ENCODE assay signal across 23 cellular contexts in the genomic region with DNA sequence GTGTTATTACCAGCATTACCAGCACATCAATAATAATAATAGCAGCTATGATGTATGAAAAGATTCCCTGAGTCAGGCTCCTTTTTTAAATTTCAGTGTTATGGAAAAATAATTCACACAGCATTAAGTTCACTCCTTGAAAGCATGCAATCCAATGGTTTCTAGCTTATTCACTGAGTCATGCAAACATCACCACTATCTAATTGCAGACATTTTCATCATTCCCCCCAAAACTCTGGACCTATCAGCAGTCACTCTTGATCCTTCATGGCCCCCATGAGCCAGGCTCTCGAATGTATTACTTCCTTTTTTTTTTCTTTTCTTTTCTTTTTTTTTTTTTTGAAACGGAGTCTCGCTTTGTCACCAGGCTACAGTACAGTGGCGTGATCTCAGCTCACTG.
"Had no signal": no experiment of that assay in that cellular context is flagged by ENCODE, and none has a peak within 500 bp of the region (broad histone marks: within the 10 kb centered on the region; RNA-seq: fewer than 3 reads in every experiment).

No MANE protein-coding gene starts in this region.

- H3K27me3 Mint-ChIP-seq: activated CD4-positive, alpha-beta memory T cell treated with anti-CD3 and anti-CD28 coated beads, Interleukin-2, amount 10 ng/mL, durations not matched to agents 7 days and 5 days; activated CD4-positive, alpha-beta T cell treated with anti-CD3 and anti-CD28 coated beads for 36 hours; activated T-cell treated with anti-CD3 and anti-CD28 coated beads, Interleukin-2, amount 50 U/mL, for 24 hours; stimulated activated naive CD8-positive, alpha-beta T cell treated with anti-CD3 and anti-CD28 coated beads, Interleukin-15, amount 100 ng/mL, for 72 hours had no signal

- H3K27me3 ChIP-seq: adrenal gland, body of pancreas, right atrium auricular region, testis, upper lobe of left lung had no signal

- H3K4me3 ChIP-seq: adrenal gland, body of pancreas, left ventricle myocardium inferior, right atrium auricular region, skin epidermis, testis, upper lobe of left lung had no signal

- H3K4me1 ChIP-seq: body of pancreas, left ventricle myocardium inferior, right atrium auricular region, testis, upper lobe of left lung had no signal

- H3K9me3 Mint-ChIP-seq: natural killer cell treated with Interleukin-12 subunit alpha and Interleukin-12 subunit beta and Interleukin-15 and Interleukin-18, amount 100 ng/mL, for 72 hours had no signal

- H3K9me3 ChIP-seq: adrenal gland, body of pancreas, left ventricle myocardium inferior, right atrium auricular region, testis, upper lobe of left lung had no signal

- H3K36me3 ChIP-seq: adrenal gland, left ventricle myocardium inferior, right atrium auricular region, upper lobe of left lung had no signal

- H3K36me3 Mint-ChIP-seq: natural killer cell treated with Interleukin-12 subunit alpha and Interleukin-12 subunit beta and Interleukin-15 and Interleukin-18, amount 100 ng/mL, for 72 hours had no signal

- H3K27ac Mint-ChIP-seq: activated CD4-positive, alpha-beta memory T cell treated with anti-CD3 and anti-CD28 coated beads, Interleukin-2, amount 10 ng/mL, durations not matched to agents 7 days and 5 days; activated CD4-positive, alpha-beta T cell treated with anti-CD3 and anti-CD28 coated beads for 36 hours; activated T-cell treated with anti-CD3 and anti-CD28 coated beads, Interleukin-2, amount 50 U/mL, for 24 hours; effector memory CD8-positive, alpha-beta T cell; natural killer cell treated with Interleukin-12 subunit alpha and Interleukin-12 subunit beta and Interleukin-15 and Interleukin-18, amount 100 ng/mL, for 72 hours; stimulated activated naive CD8-positive, alpha-beta T cell treated with anti-CD3 and anti-CD28 coated beads, Interleukin-15, amount 100 ng/mL, for 72 hours had no signal

- ATAC-seq: activated CD4-positive, alpha-beta T cell treated with anti-CD3 and anti-CD28 coated beads for 36 hours; body of pancreas; effector memory CD8-positive, alpha-beta T cell; natural killer cell treated with Interleukin-12 subunit alpha and Interleukin-12 subunit beta and Interleukin-15 and Interleukin-18, amount 100 ng/mL, for 72 hours; stimulated activated naive CD8-positive, alpha-beta T cell treated with anti-CD3 and anti-CD28 coated beads, Interleukin-15, amount 100 ng/mL, for 72 hours had no signal

- H3K4me1 Mint-ChIP-seq: activated CD4-positive, alpha-beta memory T cell treated with anti-CD3 and anti-CD28 coated beads, Interleukin-2, amount 10 ng/mL, durations not matched to agents 7 days and 5 days; activated CD4-positive, alpha-beta T cell treated with anti-CD3 and anti-CD28 coated beads for 36 hours; stimulated activated naive CD8-positive, alpha-beta T cell treated with anti-CD3 and anti-CD28 coated beads, Interleukin-15, amount 100 ng/mL, for 72 hours had no signal

- H3K4me3 Mint-ChIP-seq: activated CD4-positive, alpha-beta memory T cell treated with anti-CD3 and anti-CD28 coated beads, Interleukin-2, amount 10 ng/mL, durations not matched to agents 7 days and 5 days; activated CD4-positive, alpha-beta T cell treated with anti-CD3 and anti-CD28 coated beads for 36 hours; activated T-cell treated with anti-CD3 and anti-CD28 coated beads, Interleukin-2, amount 50 U/mL, for 24 hours; effector memory CD8-positive, alpha-beta T cell; natural killer cell treated with Interleukin-12 subunit alpha and Interleukin-12 subunit beta and Interleukin-15 and Interleukin-18, amount 100 ng/mL, for 72 hours; stimulated activated naive CD8-positive, alpha-beta T cell treated with anti-CD3 and anti-CD28 coated beads, Interleukin-15, amount 100 ng/mL, for 72 hours had no signal

- DNase-seq: activated CD4-positive, alpha-beta memory T cell treated with anti-CD3 and anti-CD28 coated beads, Interleukin-2, amount 10 ng/mL, durations not matched to agents 7 days and 5 days; activated CD4-positive, alpha-beta T cell treated with anti-CD3 and anti-CD28 coated beads for 36 hours; activated effector memory CD4-positive, alpha-beta T cell treated with Interleukin-2 at 50 U/mL for 16 hours; activated naive CD4-positive, alpha-beta T cell treated with anti-CD3 and anti-CD28 coated beads, Interleukin-2, amount 50 U/mL, for 16 hours; activated T-cell treated with anti-CD3 and anti-CD28 coated beads, Interleukin-2, amount 50 U/mL, for 24 hours; body of pancreas; caudate nucleus; cortex of kidney; effector memory CD8-positive, alpha-beta T cell; left ventricle myocardium inferior; nucleus accumbens; stimulated activated CD4-positive, alpha-beta T cell treated with anti-CD3 and anti-CD28 coated beads, Interleukin-4, amount 100 ng/mL, for 4 hours; stimulated activated CD8-positive, alpha-beta memory T cell treated with anti-CD3 and anti-CD28 coated beads, Interleukin-4, amount 100 ng/mL, for 48 hours; stimulated activated naive CD8-positive, alpha-beta T cell treated with anti-CD3 and anti-CD28 coated beads, Interleukin-15, amount 100 ng/mL, for 72 hours; T-helper 9 cell; testis; upper lobe of left lung had no signal

- H3K27ac ChIP-seq: adrenal gland, body of pancreas, epithelial cell of prostate, left ventricle myocardium inferior, right atrium auricular region, skin epidermis, testis, upper lobe of left lung, VCaP had no signal
